16 cellular contexts compared by ENCODE assay signal in the genomic region with DNA sequence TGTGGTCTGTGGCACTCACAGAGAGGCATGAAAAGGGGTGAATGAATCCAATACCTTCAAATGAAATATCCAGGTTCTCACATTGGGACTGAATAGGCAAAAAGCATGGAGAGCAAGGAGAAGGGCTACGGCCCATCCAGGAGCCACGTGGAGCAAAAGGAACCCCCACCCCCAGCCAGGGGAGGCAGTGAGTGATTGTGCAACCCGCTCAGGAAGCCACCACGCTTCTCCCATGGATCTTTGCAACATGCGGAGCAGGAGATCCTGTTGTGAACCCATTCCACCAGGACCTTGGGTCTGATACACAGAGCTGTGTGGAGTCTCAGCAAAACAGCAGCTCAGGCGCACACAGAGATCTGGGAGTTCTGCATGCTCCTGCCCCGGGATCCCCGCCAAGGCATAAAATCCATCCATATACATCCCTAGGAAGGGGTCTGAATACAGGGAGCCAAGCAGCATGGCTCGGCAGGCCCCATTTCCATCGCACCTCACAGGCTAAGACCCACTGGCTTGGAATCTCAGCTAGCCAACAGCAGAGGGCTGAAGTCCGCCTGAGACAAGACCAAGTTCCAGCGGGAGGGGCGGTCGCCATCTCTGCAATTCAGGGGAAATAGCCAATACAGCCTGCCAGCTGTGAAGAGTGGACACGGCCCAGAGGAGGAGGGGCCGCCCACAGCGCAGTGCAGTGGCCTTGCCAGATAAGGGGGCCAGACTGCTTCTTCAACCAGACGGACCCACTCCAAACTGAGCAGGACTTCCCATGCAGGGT.
A peak's percentile ranks its signal among the peaks of the same experiment; 100 is the strongest.
DNase-seq lines count a peak whose midpoint lies in the region; ATAC-seq and TF ChIP-seq lines count a peak whose summit lies in the region.
"Had no signal": no experiment of that assay in that cellular context is flagged by ENCODE, and none has a peak within 500 bp of the region (broad histone marks: within the 10 kb centered on the region; RNA-seq: fewer than 3 reads in every experiment).

No MANE protein-coding gene starts in this region.

- H3K27ac ChIP-seq in cardiac muscle cell = no peak overlapping the region
- H3K27ac ChIP-seq in foreskin keratinocyte = no peak overlapping the region
- H3K27ac ChIP-seq: C4-2B, PC-9 had no signal

- H3K4me3 ChIP-seq in cardiac muscle cell = no peak overlapping the region
- H3K4me3 ChIP-seq: PC-9 had no signal

- H3K4me1 ChIP-seq in cardiac muscle cell (ENCODE audit: low read depth) = no peaks in the 10 kb centered on the region
- no peaks in the 10 kb centered on the region for H3K4me1 ChIP-seq in foreskin keratinocyte

- peak; percentile 8 for DNase-seq in GM13976 (ENCODE audit: low spot score)
- DNase-seq in WTC11 (ENCODE audit: low spot score) = peak; percentile 18
- peak; percentile 8 to 63 for DNase-seq in cardiac muscle cell (ENCODE audit: low read depth in 1 of 2, low spot score in 1 of 2)
- peak in 34 of 56 donors; percentile 0 to 51 (median 4) for DNase-seq in nucleus accumbens (lab: John Stamatoyannopoulos, UW)
- DNase-seq in foreskin keratinocyte = no peak
- DNase-seq in activated CD8-positive, alpha-beta memory T cell treated with anti-CD3 and anti-CD28 coated beads, Interleukin-2, amount 10 ng/mL, durations not matched to agents 7 days and 5 days = no peak
- DNase-seq: activated CD8-positive, alpha-beta memory T cell treated with anti-CD3 and anti-CD28 coated beads for 24 hours; activated naive CD4-positive, alpha-beta T cell treated with anti-CD3 and anti-CD28 coated beads, Interleukin-2, amount 50 U/mL, for 16 hours; HCEC 1CT; immature natural killer cell; MV-4-11; NCI-H226; PC-9 had no signal

- POLR2A ChIA-PET in WTC11 (lab: Charles Lee) = interaction anchor here (0.6 kb wide), 1 partner anchor 81 kb away, joined by 3 read pairs; no protein-coding TSS in a partner anchor

- peaks cover 25% of the 10 kb centered on the region for H3K4me1 Mint-ChIP-seq in WTC11
- H3K4me1 Mint-ChIP-seq in activated CD8-positive, alpha-beta memory T cell treated with anti-CD3 and anti-CD28 coated beads, Interleukin-2, amount 10 ng/mL, durations not matched to agents 7 days and 5 days = peaks cover 7% of the 10 kb centered on the region

- CTCF ChIA-PET in WTC11 (lab: Charles Lee) = interaction anchor here (1.2 kb wide), 1 partner anchor 80 kb away, joined by 3 read pairs; a partner anchor contains a TSS
- CTCF ChIA-PET in activated CD8-positive, alpha-beta memory T cell treated with anti-CD3 and anti-CD28 coated beads, Interleukin-2, amount 10 ng/mL, durations not matched to agents 7 days and 5 days (lab: Charles Lee) = no interaction called here

- ATAC-seq in WTC11 = peak; percentile 79
- ATAC-seq in HG03280 (IDR thresholded peaks at IDR 0.05; ENCODE audit: unreplicated experiment) = no peak
- ATAC-seq in GM18858 (IDR thresholded peaks at IDR 0.05; ENCODE audit: unreplicated experiment) = no peak
- ATAC-seq in foreskin keratinocyte = no peak
- no peak for ATAC-seq in activated CD8-positive, alpha-beta memory T cell treated with anti-CD3 and anti-CD28 coated beads, Interleukin-2, amount 10 ng/mL, durations not matched to agents 7 days and 5 days

- TF ChIP-seq CTCF in GM13976 (IDR thresholded peaks at IDR 0.05; ENCODE audit: borderline replicate concordance, control extremely low read depth, extremely low read depth, insufficient read depth, missing control alignments) = no peak
- TF ChIP-seq CTCF in WTC11 (IDR thresholded peaks at IDR 0.05) = no peak
- no peak for TF ChIP-seq CTCF in cardiac muscle cell (IDR thresholded peaks at IDR 0.05; ENCODE audit: low read depth, low read length)
- no peak for TF ChIP-seq CTCF in foreskin keratinocyte (conservative IDR thresholded peaks at IDR 0.05)

- no peaks in the 10 kb centered on the region for H3K9me3 ChIP-seq in cardiac muscle cell (ENCODE audit: low read depth)

- H3K4me3 Mint-ChIP-seq in WTC11 = no peak overlapping the region
- H3K4me3 Mint-ChIP-seq in activated CD8-positive, alpha-beta memory T cell treated with anti-CD3 and anti-CD28 coated beads, Interleukin-2, amount 10 ng/mL, durations not matched to agents 7 days and 5 days = no peak overlapping the region
- H3K4me3 Mint-ChIP-seq: immature natural killer cell had no signal

- H3K27ac Mint-ChIP-seq in WTC11 = peak overlapping the region; percentile 86; the same call in 1 of the 2 replicates
- H3K27ac Mint-ChIP-seq in activated CD8-positive, alpha-beta memory T cell treated with anti-CD3 and anti-CD28 coated beads, Interleukin-2, amount 10 ng/mL, durations not matched to agents 7 days and 5 days = no peak overlapping the region

- H3K27me3 ChIP-seq in cardiac muscle cell (no peaks in the 10 kb centered on the region), foreskin keratinocyte (no peaks in the 10 kb centered on the region)

- peaks cover 29% of the 10 kb centered on the region for H3K36me3 Mint-ChIP-seq in WTC11
- H3K36me3 Mint-ChIP-seq in activated CD8-positive, alpha-beta memory T cell treated with anti-CD3 and anti-CD28 coated beads, Interleukin-2, amount 10 ng/mL, durations not matched to agents 7 days and 5 days = peaks cover 42% of the 10 kb centered on the region

- in situ Hi-C loops in GM13976 (cut with MboI; ENCODE audit: low sequenced_read_pairs, unreplicated experiment) = no loop called here

- no peaks in the 10 kb centered on the region for H3K27me3 Mint-ChIP-seq in WTC11 (ENCODE audit: low read depth)
- no peaks in the 10 kb centered on the region for H3K27me3 Mint-ChIP-seq in activated CD8-positive, alpha-beta memory T cell treated with anti-CD3 and anti-CD28 coated beads, Interleukin-2, amount 10 ng/mL, durations not matched to agents 7 days and 5 days

- H3K36me3 ChIP-seq in cardiac muscle cell = no peaks in the 10 kb centered on the region

- peaks cover 15% of the 10 kb centered on the region for H3K9me3 Mint-ChIP-seq in WTC11
- H3K9me3 Mint-ChIP-seq in activated CD8-positive, alpha-beta memory T cell treated with anti-CD3 and anti-CD28 coated beads, Interleukin-2, amount 10 ng/mL, durations not matched to agents 7 days and 5 days (ENCODE audit: low read depth) = peaks cover 5% of the 10 kb centered on the region

TF ChIP-seq in WTC11, 78 proteins besides CTCF, POLR2A, EP300 and RAD21 (continues in another document):
- TF ChIP-seq, protein P1, sequence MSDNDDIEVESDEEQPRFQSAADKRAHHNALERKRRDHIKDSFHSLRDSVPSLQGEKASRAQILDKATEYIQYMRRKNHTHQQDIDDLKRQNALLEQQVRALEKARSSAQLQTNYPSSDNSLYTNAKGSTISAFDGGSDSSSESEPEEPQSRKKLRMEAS (CRISPR knock-in tag; IDR thresholded peaks at IDR 0.05) = no peak
- no peak for TF ChIP-seq TP53 (CRISPR knock-in tag; IDR thresholded peaks at IDR 0.05)
- no peak for TF ChIP-seq GRHL2 (CRISPR knock-in tag; IDR thresholded peaks at IDR 0.05; ENCODE audit: insufficient replicate concordance, severe bottlenecking)
- TF ChIP-seq, protein P2, sequence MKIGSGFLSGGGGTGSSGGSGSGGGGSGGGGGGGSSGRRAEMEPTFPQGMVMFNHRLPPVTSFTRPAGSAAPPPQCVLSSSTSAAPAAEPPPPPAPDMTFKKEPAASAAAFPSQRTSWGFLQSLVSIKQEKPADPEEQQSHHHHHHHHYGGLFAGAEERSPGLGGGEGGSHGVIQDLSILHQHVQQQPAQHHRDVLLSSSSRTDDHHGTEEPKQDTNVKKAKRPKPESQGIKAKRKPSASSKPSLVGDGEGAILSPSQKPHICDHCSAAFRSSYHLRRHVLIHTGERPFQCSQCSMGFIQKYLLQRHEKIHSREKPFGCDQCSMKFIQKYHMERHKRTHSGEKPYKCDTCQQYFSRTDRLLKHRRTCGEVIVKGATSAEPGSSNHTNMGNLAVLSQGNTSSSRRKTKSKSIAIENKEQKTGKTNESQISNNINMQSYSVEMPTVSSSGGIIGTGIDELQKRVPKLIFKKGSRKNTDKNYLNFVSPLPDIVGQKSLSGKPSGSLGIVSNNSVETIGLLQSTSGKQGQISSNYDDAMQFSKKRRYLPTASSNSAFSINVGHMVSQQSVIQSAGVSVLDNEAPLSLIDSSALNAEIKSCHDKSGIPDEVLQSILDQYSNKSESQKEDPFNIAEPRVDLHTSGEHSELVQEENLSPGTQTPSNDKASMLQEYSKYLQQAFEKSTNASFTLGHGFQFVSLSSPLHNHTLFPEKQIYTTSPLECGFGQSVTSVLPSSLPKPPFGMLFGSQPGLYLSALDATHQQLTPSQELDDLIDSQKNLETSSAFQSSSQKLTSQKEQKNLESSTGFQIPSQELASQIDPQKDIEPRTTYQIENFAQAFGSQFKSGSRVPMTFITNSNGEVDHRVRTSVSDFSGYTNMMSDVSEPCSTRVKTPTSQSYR (CRISPR knock-in tag; IDR thresholded peaks at IDR 0.05) = no peak
- TF ChIP-seq, protein P3, sequence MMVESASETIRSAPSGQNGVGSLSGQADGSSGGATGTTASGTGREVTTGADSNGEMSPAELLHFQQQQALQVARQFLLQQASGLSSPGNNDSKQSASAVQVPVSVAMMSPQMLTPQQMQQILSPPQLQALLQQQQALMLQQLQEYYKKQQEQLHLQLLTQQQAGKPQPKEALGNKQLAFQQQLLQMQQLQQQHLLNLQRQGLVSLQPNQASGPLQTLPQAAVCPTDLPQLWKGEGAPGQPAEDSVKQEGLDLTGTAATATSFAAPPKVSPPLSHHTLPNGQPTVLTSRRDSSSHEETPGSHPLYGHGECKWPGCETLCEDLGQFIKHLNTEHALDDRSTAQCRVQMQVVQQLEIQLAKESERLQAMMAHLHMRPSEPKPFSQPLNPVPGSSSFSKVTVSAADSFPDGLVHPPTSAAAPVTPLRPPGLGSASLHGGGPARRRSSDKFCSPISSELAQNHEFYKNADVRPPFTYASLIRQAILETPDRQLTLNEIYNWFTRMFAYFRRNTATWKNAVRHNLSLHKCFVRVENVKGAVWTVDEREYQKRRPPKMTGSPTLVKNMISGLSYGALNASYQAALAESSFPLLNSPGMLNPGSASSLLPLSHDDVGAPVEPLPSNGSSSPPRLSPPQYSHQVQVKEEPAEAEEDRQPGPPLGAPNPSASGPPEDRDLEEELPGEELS (CRISPR knock-in tag; IDR thresholded peaks at IDR 0.05) = no peak
- no peak for TF ChIP-seq JAZF1 (CRISPR knock-in tag; IDR thresholded peaks at IDR 0.05)
- TF ChIP-seq, protein P4, sequence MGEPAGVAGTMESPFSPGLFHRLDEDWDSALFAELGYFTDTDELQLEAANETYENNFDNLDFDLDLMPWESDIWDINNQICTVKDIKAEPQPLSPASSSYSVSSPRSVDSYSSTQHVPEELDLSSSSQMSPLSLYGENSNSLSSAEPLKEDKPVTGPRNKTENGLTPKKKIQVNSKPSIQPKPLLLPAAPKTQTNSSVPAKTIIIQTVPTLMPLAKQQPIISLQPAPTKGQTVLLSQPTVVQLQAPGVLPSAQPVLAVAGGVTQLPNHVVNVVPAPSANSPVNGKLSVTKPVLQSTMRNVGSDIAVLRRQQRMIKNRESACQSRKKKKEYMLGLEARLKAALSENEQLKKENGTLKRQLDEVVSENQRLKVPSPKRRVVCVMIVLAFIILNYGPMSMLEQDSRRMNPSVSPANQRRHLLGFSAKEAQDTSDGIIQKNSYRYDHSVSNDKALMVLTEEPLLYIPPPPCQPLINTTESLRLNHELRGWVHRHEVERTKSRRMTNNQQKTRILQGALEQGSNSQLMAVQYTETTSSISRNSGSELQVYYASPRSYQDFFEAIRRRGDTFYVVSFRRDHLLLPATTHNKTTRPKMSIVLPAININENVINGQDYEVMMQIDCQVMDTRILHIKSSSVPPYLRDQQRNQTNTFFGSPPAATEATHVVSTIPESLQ (CRISPR knock-in tag; IDR thresholded peaks at IDR 0.05) = no peak

Comparison
In these comparisons a context has a peak if more than half of its experiments do, and no peak if none do; other contexts are left out.
1. DNase-seq: peak in GM13976 (single experiment), WTC11 (single experiment), cardiac muscle cell (2 of 2) and nucleus accumbens (34 of 56); none in foreskin keratinocyte (0 of 2) and activated CD8-positive, alpha-beta memory T cell treated with anti-CD3 and anti-CD28 coated beads, Interleukin-2, amount 10 ng/mL, durations not matched to agents 7 days and 5 days (single experiment).